15 cellular contexts compared by ENCODE assay signal in the genomic region with DNA sequence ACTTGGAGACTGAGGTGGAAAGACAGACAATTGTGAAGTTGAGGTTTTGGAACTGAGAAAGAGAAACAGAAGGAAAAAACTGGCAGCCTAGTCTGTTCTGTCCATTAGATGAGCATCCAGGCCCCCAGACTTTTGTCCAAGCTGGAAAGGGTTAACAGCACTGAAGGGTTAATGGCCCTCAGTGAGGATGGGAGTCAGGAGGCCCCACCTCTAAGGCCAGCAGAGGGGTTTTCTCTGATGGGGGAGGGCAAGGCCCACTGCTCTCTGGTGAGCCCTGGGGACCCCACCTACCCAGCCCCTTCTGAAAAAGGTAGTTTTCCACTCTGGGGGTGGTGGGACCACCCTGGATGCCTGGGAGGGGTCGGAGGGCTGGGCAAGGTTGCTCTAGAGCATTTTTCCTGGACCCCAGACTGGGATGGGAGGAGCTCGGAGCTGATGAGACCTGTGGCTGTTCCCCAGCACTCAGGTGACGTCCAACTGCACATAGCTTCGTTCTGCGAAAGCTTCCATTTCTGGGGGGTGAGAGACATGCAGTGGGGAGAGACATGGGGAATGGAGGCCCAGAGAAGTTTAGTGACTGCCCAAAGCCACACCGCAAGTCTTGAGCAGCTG. TPM values are rescaled to one million over a fixed set of nuclear protein-coding genes. Genes with fewer than 3 reads are reported as not detected.
A peak's percentile ranks its signal among the peaks of the same experiment; 100 is the strongest.
DNase-seq lines count a peak whose midpoint lies in the region; ATAC-seq, FAIRE-seq and TF ChIP-seq lines count a peak whose summit lies in the region.
"Had no signal": no experiment of that assay in that cellular context is flagged by ENCODE, and none has a peak within 500 bp of the region (broad histone marks: within the 10 kb centered on the region; RNA-seq: fewer than 3 reads in every experiment).

No MANE protein-coding gene starts in this region.

- H3K27me3 Mint-ChIP-seq in endodermal cell (ENCODE audit: insufficient read depth), result no peaks in the 10 kb centered on the region

- H3K9ac ChIP-seq in endodermal cell (ENCODE audit: extremely low read depth, low read length, poor library complexity, severe bottlenecking), result no peak overlapping the region

- intact Hi-C loops in cardiac septum (cut with DNase I) (no loop called here), left cardiac atrium (cut with DNase I) (no loop called here)

- H3K36me3 Mint-ChIP-seq in endodermal cell (ENCODE audit: low read depth), result no peaks in the 10 kb centered on the region
- H3K36me3 Mint-ChIP-seq in stimulated activated effector memory CD8-positive, alpha-beta T cell treated with anti-CD3 and anti-CD28 coated beads, Interleukin-12 subunit alpha, Interleukin-12 subunit beta, amount 100 ng/mL, for 72 hours, result no peaks in the 10 kb centered on the region
- H3K36me3 Mint-ChIP-seq: CD8-positive, alpha-beta memory T cell had no signal

- H3K4me3 Mint-ChIP-seq in endodermal cell, result no peak overlapping the region
- H3K4me3 Mint-ChIP-seq in stimulated activated effector memory CD8-positive, alpha-beta T cell treated with anti-CD3 and anti-CD28 coated beads, Interleukin-12 subunit alpha, Interleukin-12 subunit beta, amount 100 ng/mL, for 72 hours, result no peak overlapping the region
- H3K4me3 Mint-ChIP-seq: CD8-positive, alpha-beta memory T cell had no signal

- H3K27ac Mint-ChIP-seq in endodermal cell, result no peak overlapping the region
- H3K27ac Mint-ChIP-seq in stimulated activated effector memory CD8-positive, alpha-beta T cell treated with anti-CD3 and anti-CD28 coated beads, Interleukin-12 subunit alpha, Interleukin-12 subunit beta, amount 100 ng/mL, for 72 hours, result no peak overlapping the region
- H3K27ac Mint-ChIP-seq: CD8-positive, alpha-beta memory T cell had no signal

- no peaks in the 10 kb centered on the region for H3K4me1 Mint-ChIP-seq in endodermal cell
- no peaks in the 10 kb centered on the region for H3K4me1 Mint-ChIP-seq in stimulated activated effector memory CD8-positive, alpha-beta T cell treated with anti-CD3 and anti-CD28 coated beads, Interleukin-12 subunit alpha, Interleukin-12 subunit beta, amount 100 ng/mL, for 72 hours
- H3K4me1 Mint-ChIP-seq: CD8-positive, alpha-beta memory T cell had no signal

- H3K27me3 ChIP-seq in H7 (ENCODE audit: control insufficient read depth, insufficient read depth, low read length) (no peaks in the 10 kb centered on the region), endodermal cell (ENCODE audit: control insufficient read depth, insufficient read depth, low read length, poor library complexity, severe bottlenecking) (no peaks in the 10 kb centered on the region)

- H3K4me3 ChIP-seq in H7 (ENCODE audit: insufficient read depth, low read depth, low read length) (no peak overlapping the region), endodermal cell (ENCODE audit: low read length) (no peak overlapping the region)

- WGBS in endodermal cell (ENCODE audit: insufficient coverage in 1 of 2, insufficient read length in 1 of 2), 2 experiments, result 85 to 95% methylated on average over 3 to 6 of the region's 6 CpGs

- no peak overlapping the region for H3K27ac ChIP-seq in endodermal cell (ENCODE audit: low read depth, low read length)
- H3K27ac ChIP-seq: 22Rv1 had no signal

- ATAC-seq in left cardiac atrium (no peak), GM19455 (IDR thresholded peaks at IDR 0.05; ENCODE audit: unreplicated experiment) (no peak)
- ATAC-seq in stimulated activated effector memory CD8-positive, alpha-beta T cell treated with anti-CD3 and anti-CD28 coated beads, Interleukin-12 subunit alpha, Interleukin-12 subunit beta, amount 100 ng/mL, for 72 hours, result peak; percentile 6

- H3K36me3 ChIP-seq in H7 (replicated peaks; ENCODE audit: control insufficient read depth, insufficient read depth, low read length) (no peaks in the 10 kb centered on the region), endodermal cell (ENCODE audit: control insufficient read depth, insufficient read depth, low read length) (no peaks in the 10 kb centered on the region)

- no peaks in the 10 kb centered on the region for H3K4me1 ChIP-seq in endodermal cell (ENCODE audit: control insufficient read depth, insufficient read depth, low read length)
- H3K4me1 ChIP-seq: Caco-2 had no signal

- FAIRE-seq in frontal cortex (lab: Jason Lieb, UNC), result no peak
- FAIRE-seq: GM12892 had no signal

- no peak for TF ChIP-seq CTCF in endodermal cell (conservative IDR thresholded peaks at IDR 0.05)

- H3K9me3 Mint-ChIP-seq in endodermal cell, result peaks cover 13% of the 10 kb centered on the region
- no peaks in the 10 kb centered on the region for H3K9me3 Mint-ChIP-seq in stimulated activated effector memory CD8-positive, alpha-beta T cell treated with anti-CD3 and anti-CD28 coated beads, Interleukin-12 subunit alpha, Interleukin-12 subunit beta, amount 100 ng/mL, for 72 hours

- H3K9me3 ChIP-seq in endodermal cell (ENCODE audit: control insufficient read depth, low read length), result peaks cover 6% of the 10 kb centered on the region
- H3K9me3 ChIP-seq: Caco-2 had no signal

- DNase-seq in cardiac septum (ENCODE audit: low spot score), result peak; percentile 49
- no peak for DNase-seq in left cardiac atrium
- DNase-seq in H7, result peak; percentile 41
- peak; percentile 70 for DNase-seq in endodermal cell
- no peak for DNase-seq in stimulated activated effector memory CD8-positive, alpha-beta T cell treated with anti-CD3 and anti-CD28 coated beads, Interleukin-12 subunit alpha, Interleukin-12 subunit beta, amount 100 ng/mL, for 72 hours (ENCODE audit: low spot score in 2 of 2)
- no peak for DNase-seq in frontal cortex (ENCODE audit: low spot score in 2 of 2)
- DNase-seq: Caco-2; CD8-positive, alpha-beta memory T cell; DND-41; GDM1; H9; IMR-90 had no signal

RNA-seq across cellular contexts. Expression of a gene that starts 7.0 kb away (rescaled TPM):
- total RNA-seq in cardiac septum (21.0 TPM), left cardiac atrium (10 to 100 TPM; 11.3 to 16.1 TPM), endodermal cell (not detected), frontal cortex (1.2 TPM)
- 0.92 and 1.8 TPM in 2 replicates for total RNA-seq in H7 (2014; rRNA removed; shearing (Covaris generic))
- polyA plus RNA-seq in endodermal cell (2013, experiment 1 of 2), result 0.21 TPM
- polyA plus RNA-seq in endodermal cell (2013, experiment 2 of 2), result 0.25 TPM
- total RNA-seq: Caco-2, IMR-90 had no signal
- polyA plus RNA-seq: IMR-90 had no signal

Comparison
In these comparisons a context has a peak if more than half of its experiments do, and no peak if none do; other contexts are left out.
1. DNase-seq: peak in cardiac septum (single experiment), H7 (single experiment) and endodermal cell (single experiment); none in left cardiac atrium (single experiment), stimulated activated effector memory CD8-positive, alpha-beta T cell treated with anti-CD3 and anti-CD28 coated beads, Interleukin-12 subunit alpha, Interleukin-12 subunit beta, amount 100 ng/mL, for 72 hours (0 of 2) and frontal cortex (0 of 2).